16 cellular contexts compared by ENCODE assay signal in the genomic region with DNA sequence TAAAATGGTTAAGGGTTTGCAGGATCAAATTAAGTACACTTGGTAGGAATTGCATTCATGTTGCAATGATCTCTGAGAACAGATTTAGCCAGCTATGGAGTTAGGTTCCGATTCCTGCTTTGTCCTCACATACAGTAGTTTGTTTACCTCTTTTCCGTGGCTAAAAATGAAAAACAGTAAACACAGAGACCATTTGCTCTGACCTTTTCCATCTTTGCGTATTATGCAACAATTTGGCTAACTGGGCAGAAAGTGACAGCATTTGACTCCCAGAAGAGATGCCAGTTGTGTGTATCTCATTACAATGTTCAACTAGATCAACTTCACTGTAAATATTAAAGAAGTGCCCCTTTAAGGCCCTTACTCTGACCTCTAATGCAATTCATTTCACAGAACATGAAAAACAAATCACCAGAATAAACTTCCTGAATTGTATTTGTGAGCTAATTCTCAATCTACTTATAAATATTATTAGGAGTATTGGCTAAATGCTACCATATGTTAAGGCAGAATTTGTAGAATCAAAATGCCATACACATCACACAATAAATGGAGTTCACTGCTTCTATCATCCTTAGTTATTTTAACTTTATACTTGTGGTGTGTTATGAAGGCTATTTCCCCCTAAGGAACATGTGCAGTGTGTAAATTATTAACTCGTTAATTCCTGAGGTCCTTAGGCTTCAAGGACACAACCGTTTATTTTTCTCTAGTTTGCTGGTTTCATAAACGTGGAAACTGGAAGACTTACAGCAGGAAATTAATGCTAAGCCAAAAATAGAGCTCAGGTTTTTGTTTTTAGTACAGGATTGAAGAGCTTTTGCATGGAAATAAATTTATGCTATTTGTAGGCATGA.
DNase-seq lines count a peak whose midpoint lies in the region; ATAC-seq, FAIRE-seq and TF ChIP-seq lines count a peak whose summit lies in the region.
"Had no signal": no experiment of that assay in that cellular context is flagged by ENCODE, and none has a peak within 500 bp of the region (broad histone marks: within the 10 kb centered on the region; RNA-seq: fewer than 3 reads in every experiment).

No MANE protein-coding gene starts in this region.

- WGBS in SK-N-SH (ENCODE audit: low lambda C conversion rate), result 46% methylated on average over 6 of the region's 6 CpGs
- WGBS in hepatocyte (ENCODE audit: low lambda C conversion rate, missing lambda C conversion rate), result 35% methylated on average over 6 of the region's 6 CpGs
- no CpG with 5 or more reads among the region's 6 CpGs for WGBS in trophoblast cell (ENCODE audit: extremely low coverage, insufficient coverage, insufficient read length)
- 44% methylated on average over 6 of the region's 6 CpGs for WGBS in right cardiac atrium

- H2BK5ac ChIP-seq in trophoblast cell (ENCODE audit: low read depth, low read length, poor library complexity), result no peak overlapping the region

- TF ChIP-seq RAD21 in SK-N-SH (IDR thresholded peaks at IDR 0.05; ENCODE audit: low read length), result no peak

- H3K4me3 ChIP-seq in SK-N-SH (ENCODE audit: low read depth in 2 of 2, low read length in 1 of 2) (no peak overlapping the region), hepatocyte (no peak overlapping the region), trophoblast cell (ENCODE audit: low read depth, low read length) (no peak overlapping the region), right cardiac atrium (ENCODE audit: low read length) (no peak overlapping the region)

- H3K4me2 ChIP-seq in SK-N-SH (no peak overlapping the region), hepatocyte (peak overlapping the region; percentile 44), trophoblast cell (ENCODE audit: low read length) (no peak overlapping the region)

- no peaks in the 10 kb centered on the region for H3K9me3 ChIP-seq in SK-N-SH
- no peaks in the 10 kb centered on the region for H3K9me3 ChIP-seq in hepatocyte (ENCODE audit: low read depth)
- no peaks in the 10 kb centered on the region for H3K9me3 ChIP-seq in trophoblast cell (ENCODE audit: insufficient read depth, low read depth, low read length)
- H3K9me3 ChIP-seq in right cardiac atrium (ENCODE audit: control insufficient read depth, low read length), result no peaks in the 10 kb centered on the region

- POLR2A ChIA-PET in SK-N-SH (lab: Yijun Ruan, JAX), result no interaction called here

- H3K4me1 ChIP-seq in SK-N-SH (ENCODE audit: control insufficient read depth in 1 of 2, insufficient read depth in 2 of 2, low read depth in 1 of 2, low read length in 1 of 2) (peaks cover 0 to 14% of the 10 kb centered on the region in 2 experiments; a peak in 2 of 4 replicates), hepatocyte (ENCODE audit: insufficient read depth) (peaks cover 48% of the 10 kb centered on the region), trophoblast cell (ENCODE audit: control insufficient read depth in 1 of 2, insufficient read depth in 2 of 2, low read length in 2 of 2) (peaks cover 4% of the 10 kb centered on the region in 2 experiments), right cardiac atrium (ENCODE audit: control insufficient read depth, insufficient read depth, low read length) (peaks cover 2% of the 10 kb centered on the region)

- H3K79me2 ChIP-seq in SK-N-SH (ENCODE audit: insufficient read depth) (no peaks in the 10 kb centered on the region), hepatocyte (no peaks in the 10 kb centered on the region), trophoblast cell (ENCODE audit: control insufficient read depth, insufficient read depth, low read length, poor library complexity) (no peaks in the 10 kb centered on the region)

- H3K23ac ChIP-seq in trophoblast cell (ENCODE audit: low read length), result no peak overlapping the region

- no peak overlapping the region for H4K8ac ChIP-seq in trophoblast cell (ENCODE audit: low read depth, low read length)

- no peak overlapping the region for H2BK12ac ChIP-seq in trophoblast cell (ENCODE audit: low read length)

- FAIRE-seq in G401.6 (lab: Jason Lieb, UNC), result peak; percentile 86
- no peak for FAIRE-seq in GM19239 (lab: Jason Lieb, UNC)

- DNase-seq in SK-N-SH (no peak), hepatocyte (ENCODE audit: low spot score) (no peak), trophoblast cell (no peak), NCI-H748 (lab: John Stamatoyannopoulos, UW; ENCODE audit: unreplicated experiment) (no peak), right cardiac atrium (no peak), GM19239 (ENCODE audit: insufficient read length, low spot score) (no peak)
- DNase-seq: activated CD4-positive, alpha-beta T cell treated with anti-CD3 and anti-CD28 coated beads, Interleukin-2, amount 50 U/mL, for 48 hours; activated naive CD8-positive, alpha-beta T cell treated with anti-CD3 and anti-CD28 coated beads, Interleukin-2, amount 50 U/mL, for 24 hours; activated T-cell treated with anti-CD3 and anti-CD28 coated beads, Interleukin-2, amount 50 U/mL, for 4 hours; AML-193; cerebellar nuclear complex; hippocampal formation; kidney glomerular epithelial cell; NCI-H1436 treated with DMSO at 0.1 percent for 48 hours had no signal

- H3F3A ChIP-seq in SK-N-SH (replicated peaks; ENCODE audit: insufficient read depth), result peaks cover 7% of the 10 kb centered on the region

- TF ChIP-seq EP300 in SK-N-SH (IDR thresholded peaks at IDR 0.05; ENCODE audit: borderline replicate concordance in 1 of 2, low read depth in 1 of 2, low read length in 1 of 2), result no peak

- H4K20me1 ChIP-seq in SK-N-SH (ENCODE audit: insufficient read depth), result no peaks in the 10 kb centered on the region
- H4K20me1 ChIP-seq in hepatocyte (ENCODE audit: insufficient read depth, poor library complexity, severe bottlenecking), result no peaks in the 10 kb centered on the region

- H3K18ac ChIP-seq in trophoblast cell (ENCODE audit: low read length), result no peak overlapping the region

- no peaks in the 10 kb centered on the region for H3K36me3 ChIP-seq in SK-N-SH (replicated peaks in 1 of 2; ENCODE audit: control insufficient read depth in 1 of 2, insufficient read depth in 2 of 2, low read length in 1 of 2)
- no peaks in the 10 kb centered on the region for H3K36me3 ChIP-seq in hepatocyte (replicated peaks; ENCODE audit: insufficient read depth, low read depth)
- H3K36me3 ChIP-seq in trophoblast cell (ENCODE audit: control insufficient read depth in 1 of 2, insufficient read depth in 2 of 2, low read length in 2 of 2), result no peaks in the 10 kb centered on the region

- peaks cover 2% of the 10 kb centered on the region for H3K79me1 ChIP-seq in trophoblast cell (ENCODE audit: low read length)

- ATAC-seq in right cardiac atrium, result no peak
- ATAC-seq in GM19324 (IDR thresholded peaks at IDR 0.05; ENCODE audit: low FRiP score, unreplicated experiment), result no peak
- ATAC-seq: activated naive CD8-positive, alpha-beta T cell treated with anti-CD3 and anti-CD28 coated beads, Interleukin-2, amount 50 U/mL, for 24 hours; activated T-cell treated with anti-CD3 and anti-CD28 coated beads, Interleukin-2, amount 50 U/mL, for 4 hours had no signal

- no peak overlapping the region for H4K91ac ChIP-seq in trophoblast cell (ENCODE audit: low read depth, low read length)

- H3K27me3 ChIP-seq in SK-N-SH (ENCODE audit: insufficient read depth) (no peaks in the 10 kb centered on the region), hepatocyte (no peaks in the 10 kb centered on the region), trophoblast cell (ENCODE audit: insufficient read depth, low read length) (no peaks in the 10 kb centered on the region), right cardiac atrium (ENCODE audit: control insufficient read depth, insufficient read depth) (no peaks in the 10 kb centered on the region)

- H4K12ac ChIP-seq in trophoblast cell (ENCODE audit: low read depth, low read length), result no peak overlapping the region

- H2AK5ac ChIP-seq in trophoblast cell (ENCODE audit: low read length), result no peak overlapping the region

- no peaks in the 10 kb centered on the region for H3K9me2 ChIP-seq in SK-N-SH
- no peaks in the 10 kb centered on the region for H3K9me2 ChIP-seq in hepatocyte (replicated peaks; ENCODE audit: insufficient read depth)

- H2BK120ac ChIP-seq in trophoblast cell (ENCODE audit: insufficient read depth, low read length, poor library complexity), result peak overlapping the region; percentile 2

- no peak for TF ChIP-seq CTCF in SK-N-SH (IDR thresholded peaks at IDR 0.05)
- no peak for TF ChIP-seq CTCF in hepatocyte (IDR thresholded peaks at IDR 0.05; ENCODE audit: poor library complexity)

- H2AFZ ChIP-seq in SK-N-SH (ENCODE audit: low read depth) (peak overlapping the region; percentile 36; the same call in 1 of the 2 replicates), hepatocyte (no peak overlapping the region), trophoblast cell (ENCODE audit: insufficient read depth, low read length, poor library complexity) (no peak overlapping the region)

- H3K27ac ChIP-seq in SK-N-SH (ENCODE audit: low read depth in 2 of 2, low read length in 1 of 2), result peak overlapping the region; percentile 1 to 48; a peak in 3 of 4 replicates
- H3K27ac ChIP-seq in hepatocyte, result peak overlapping the region; percentile 20
- H3K27ac ChIP-seq in trophoblast cell (ENCODE audit: low read depth, low read length), result no peak overlapping the region
- H3K27ac ChIP-seq in right cardiac atrium (ENCODE audit: low read length), result no peak overlapping the region

- H3K14ac ChIP-seq in trophoblast cell (ENCODE audit: low read length), result no peak overlapping the region

- intact Hi-C loops in right cardiac atrium (cut with DNase I), result loop anchor here in 2 of 4 donors (10.0 kb wide), 1 partner anchor 380 kb away; the partner anchor contains the start of gene CITED2 (in 2 of the 2)

- no peak overlapping the region for H3K4ac ChIP-seq in trophoblast cell (ENCODE audit: low read depth, low read length)

- CTCF ChIA-PET in SK-N-SH (lab: Yijun Ruan, JAX), result no interaction called here

- H3K9ac ChIP-seq in SK-N-SH (no peak overlapping the region), trophoblast cell (ENCODE audit: low read length) (no peak overlapping the region)

TF ChIP-seq in SK-N-SH, 30 proteins besides CTCF, POLR2A, EP300 and RAD21 (continues in another document):
- TF ChIP-seq GATA2 (CRISPR knock-in tag; IDR thresholded peaks at IDR 0.05) (no peak), NRF1 (IDR thresholded peaks at IDR 0.05; ENCODE audit: low read depth, low read length) (no peak), FOXM1 (IDR thresholded peaks at IDR 0.05; ENCODE audit: low read depth) (no peak), MXI1 (IDR thresholded peaks at IDR 0.05; ENCODE audit: low read depth, low read length) (no peak)
- TF ChIP-seq, protein P1, sequence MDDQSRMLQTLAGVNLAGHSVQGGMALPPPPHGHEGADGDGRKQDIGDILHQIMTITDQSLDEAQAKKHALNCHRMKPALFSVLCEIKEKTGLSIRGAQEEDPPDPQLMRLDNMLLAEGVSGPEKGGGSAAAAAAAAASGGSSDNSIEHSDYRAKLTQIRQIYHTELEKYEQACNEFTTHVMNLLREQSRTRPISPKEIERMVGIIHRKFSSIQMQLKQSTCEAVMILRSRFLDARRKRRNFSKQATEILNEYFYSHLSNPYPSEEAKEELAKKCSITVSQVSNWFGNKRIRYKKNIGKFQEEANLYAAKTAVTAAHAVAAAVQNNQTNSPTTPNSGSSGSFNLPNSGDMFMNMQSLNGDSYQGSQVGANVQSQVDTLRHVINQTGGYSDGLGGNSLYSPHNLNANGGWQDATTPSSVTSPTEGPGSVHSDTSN (IDR thresholded peaks at IDR 0.05), result no peak

Comparison
In these comparisons a context has a peak if more than half of its experiments do, and no peak if none do; other contexts are left out.
1. H3K27ac ChIP-seq: peak in SK-N-SH (2 of 2) and hepatocyte (single experiment); none in trophoblast cell (single experiment) and right cardiac atrium (single experiment).